In genomic region chr1:22121421-22121911, GRCh38 we compare ENCODE assay signal across 16 cellular contexts. TPM values are rescaled to one million over a fixed set of nuclear protein-coding genes. Genes with fewer than 3 reads are reported as not detected.
A peak's percentile ranks its signal among the peaks of the same experiment; 100 is the strongest.
DNase-seq lines count a peak whose midpoint lies in the region; ATAC-seq and TF ChIP-seq lines count a peak whose summit lies in the region.
"Had no signal": no experiment of that assay in that cellular context is flagged by ENCODE, and none has a peak within 500 bp of the region (broad histone marks: within the 10 kb centered on the region; RNA-seq: fewer than 3 reads in every experiment).

No MANE protein-coding gene starts in this region.

- no peaks in the 10 kb centered on the region for H3K9me3 ChIP-seq in right cardiac atrium (ENCODE audit: control insufficient read depth, low read length)
- H3K9me3 ChIP-seq in SK-N-MC (ENCODE audit: low read depth, low read length): no peaks in the 10 kb centered on the region
- no peaks in the 10 kb centered on the region for H3K9me3 ChIP-seq in CD8-positive, alpha-beta T cell (ENCODE audit: low read length)
- H3K9me3 ChIP-seq: lower lobe of right lung had no signal

- POLR2A ChIA-PET in CD8-positive, alpha-beta T cell (lab: Charles Lee): no interaction called here

- H3K9ac ChIP-seq in SK-N-MC (ENCODE audit: insufficient read length): no peak overlapping the region

- peaks cover 31% of the 10 kb centered on the region for H3K36me3 Mint-ChIP-seq in CD8-positive, alpha-beta T cell

- H3K4me1 Mint-ChIP-seq in CD8-positive, alpha-beta T cell (ENCODE audit: low read depth): peaks cover 6% of the 10 kb centered on the region

- no peaks in the 10 kb centered on the region; the same call in 1 of the 2 replicates for H3K36me3 ChIP-seq in SK-N-MC (ENCODE audit: insufficient read depth, low read length)
- peaks cover 6% of the 10 kb centered on the region for H3K36me3 ChIP-seq in CD8-positive, alpha-beta T cell (ENCODE audit: insufficient read depth, low read length)

- no peak overlapping the region for H3K4me3 ChIP-seq in right cardiac atrium (ENCODE audit: low read length)
- no peak overlapping the region for H3K4me3 ChIP-seq in SK-N-MC
- H3K4me3 ChIP-seq in CD8-positive, alpha-beta T cell (ENCODE audit: low read depth, low read length): no peak overlapping the region
- H3K4me3 ChIP-seq: lower lobe of right lung had no signal

- H3K27me3 ChIP-seq in right cardiac atrium (ENCODE audit: control insufficient read depth, insufficient read depth): no peaks in the 10 kb centered on the region
- no peaks in the 10 kb centered on the region for H3K27me3 ChIP-seq in CD8-positive, alpha-beta T cell (ENCODE audit: insufficient read depth, low read length)

- H3K27ac ChIP-seq in right cardiac atrium (ENCODE audit: low read length) (no peak overlapping the region), SK-N-MC (no peak overlapping the region)
- no peak overlapping the region for H3K27ac ChIP-seq in CD8-positive, alpha-beta T cell (ENCODE audit: low read depth, low read length)
- H3K27ac ChIP-seq: lower lobe of right lung had no signal

- no peaks in the 10 kb centered on the region for H3K27me3 Mint-ChIP-seq in CD8-positive, alpha-beta T cell (ENCODE audit: low read depth)
- H3K27me3 Mint-ChIP-seq: activated naive CD4-positive, alpha-beta T cell treated with anti-CD3 and anti-CD28 coated beads, Interleukin-2, amount 50 U/mL, for 24 hours; type B pancreatic cell had no signal

- H3K9me3 Mint-ChIP-seq in CD8-positive, alpha-beta T cell: no peaks in the 10 kb centered on the region
- H3K9me3 Mint-ChIP-seq: activated naive CD4-positive, alpha-beta T cell treated with anti-CD3 and anti-CD28 coated beads, Interleukin-2, amount 50 U/mL, for 24 hours; type B pancreatic cell had no signal

- DNase-seq in right cardiac atrium: peak in 1 of 3 donors; percentile 26
- DNase-seq in cardiac septum (ENCODE audit: low spot score): no peak
- DNase-seq in SK-N-MC (ENCODE audit: low read depth, low spot score): peak; percentile 30
- DNase-seq in islet precursor cell: peak; percentile 78
- DNase-seq in CD8-positive, alpha-beta T cell: no peak
- no peak for DNase-seq in ecto neural progenitor cell (ENCODE audit: low spot score)
- no peak for DNase-seq in GF-D8 (lab: John Stamatoyannopoulos, UW)
- DNase-seq: activated CD8-positive, alpha-beta memory T cell treated with anti-CD3 and anti-CD28 coated beads, Interleukin-2, amount 50 U/mL, for 48 hours; DMS79; lower lobe of right lung; MV-4-11 had no signal

- ATAC-seq in right cardiac atrium (peak; percentile 6 to 20), HG02642 (IDR thresholded peaks at IDR 0.05; ENCODE audit: poor library complexity, unreplicated experiment) (no peak)
- no peak for ATAC-seq in CD8-positive, alpha-beta T cell
- ATAC-seq: esophagus mucosa, lower lobe of right lung, Right ventricle myocardium inferior had no signal

- CTCF ChIA-PET in CD8-positive, alpha-beta T cell (lab: Charles Lee): interaction anchor here (0.8 kb wide), 1 partner anchor 10 kb away, joined by 4 read pairs; no protein-coding TSS in a partner anchor

- intact Hi-C loops in right cardiac atrium (cut with DNase I) (no loop called here), cardiac septum (cut with DNase I) (no loop called here)
- intact Hi-C loops in CD8-positive, alpha-beta T cell (cut with DNase I, micrococcal nuclease): no loop called here

- TF ChIP-seq CTCF in CD8-positive, alpha-beta T cell (IDR thresholded peaks at IDR 0.05): no peak

- H3K4me3 Mint-ChIP-seq in CD8-positive, alpha-beta T cell: no peak overlapping the region
- H3K4me3 Mint-ChIP-seq: activated naive CD4-positive, alpha-beta T cell treated with anti-CD3 and anti-CD28 coated beads, Interleukin-2, amount 50 U/mL, for 24 hours had no signal

- H3K27ac Mint-ChIP-seq in CD8-positive, alpha-beta T cell: no peak overlapping the region
- H3K27ac Mint-ChIP-seq: activated naive CD4-positive, alpha-beta T cell treated with anti-CD3 and anti-CD28 coated beads, Interleukin-2, amount 50 U/mL, for 24 hours had no signal

- H3K4me1 ChIP-seq in right cardiac atrium (ENCODE audit: control insufficient read depth, insufficient read depth, low read length): peaks cover 4% of the 10 kb centered on the region
- no peaks in the 10 kb centered on the region for H3K4me1 ChIP-seq in CD8-positive, alpha-beta T cell (ENCODE audit: insufficient read depth, low read length)

- 73% methylated on average over 15 of the region's 15 CpGs for WGBS in right cardiac atrium

RNA-seq across cellular contexts. Expression of gene WNT4, which starts 21.4 kb away (rescaled TPM):
- total RNA-seq in right cardiac atrium: under 1 TPM in 3 of 4 donors, not detected in 1; 0.14 to 0.25 (median 0.24) TPM
- 0.05 TPM for polyA plus RNA-seq in right cardiac atrium
- total RNA-seq in cardiac septum: 0.38 TPM
- total RNA-seq in CD8-positive, alpha-beta T cell: not detected
- total RNA-seq: Right ventricle myocardium inferior had no signal

Comparison
In these comparisons a context has a peak if more than half of its experiments do, and no peak if none do; other contexts are left out.
1. ATAC-seq: peak in right cardiac atrium (2 of 2); none in CD8-positive, alpha-beta T cell (single experiment) and HG02642 (single experiment).
2. DNase-seq: peak in SK-N-MC (single experiment) and islet precursor cell (single experiment); none in cardiac septum (single experiment), CD8-positive, alpha-beta T cell (0 of 7), ecto neural progenitor cell (single experiment) and GF-D8 (single experiment).